ENCODE assay signal across 26 cellular contexts in genomic region chr21:37385179-37385765, GRCh38. TPM values are rescaled to one million over a fixed set of nuclear protein-coding genes. Genes with fewer than 3 reads are reported as not detected.
DNase-seq lines count a peak whose midpoint lies in the region; ATAC-seq and TF ChIP-seq lines count a peak whose summit lies in the region.
"Had no signal": no experiment of that assay in that cellular context is flagged by ENCODE, and none has a peak within 500 bp of the region (broad histone marks: within the 10 kb centered on the region; RNA-seq: fewer than 3 reads in every experiment).

No MANE protein-coding gene starts in this region.

- DNase-seq in natural killer cell (no peak), KG1 (lab: John Stamatoyannopoulos, UW) (no peak), HK-2 (ENCODE audit: unreplicated experiment) (no peak), OCI-M2 (lab: John Stamatoyannopoulos, UW; ENCODE audit: unreplicated experiment) (no peak)
- DNase-seq in natural killer cell treated with Interleukin-12 subunit alpha and Interleukin-12 subunit beta and Interleukin-15 and Interleukin-18, amount 100 ng/mL, for 72 hours (ENCODE audit: low spot score): no peak
- no peak for DNase-seq in naive thymus-derived CD4-positive, alpha-beta T cell
- DNase-seq: activated CD4-positive, alpha-beta T cell treated with anti-CD3 and anti-CD28 coated beads, Interleukin-2, amount 10 ng/mL, durations not matched to agents 24 days and 14 days; central memory CD4-positive, alpha-beta T cell; COR-L47; dermis blood vessel endothelial cell; DMS79; esophagus squamous epithelium; foreskin melanocyte; GDM1; hippocampal formation; left ventricle myocardium inferior; NCI-H1092 treated with DMSO at 0.1 percent for 48 hours; NCI-H1930; NCI-H524; PC-9 had no signal

- peaks cover 61 to 66% of the 10 kb centered on the region in 2 donors for H3K4me1 ChIP-seq in naive thymus-derived CD4-positive, alpha-beta T cell (ENCODE audit: control insufficient read depth in 2 of 2, insufficient read depth in 2 of 2, low read length in 2 of 2)

- no peaks in the 10 kb centered on the region for H3K36me3 ChIP-seq in naive thymus-derived CD4-positive, alpha-beta T cell (ENCODE audit: control insufficient read depth in 2 of 3, insufficient read depth in 3 of 3, low read length in 3 of 3)
- H3K36me3 ChIP-seq: esophagus squamous epithelium, left ventricle myocardium inferior, tibial nerve had no signal

- H3K27me3 Mint-ChIP-seq in natural killer cell (ENCODE audit: low read depth in 2 of 2): no peaks in the 10 kb centered on the region
- H3K27me3 Mint-ChIP-seq in natural killer cell treated with Interleukin-12 subunit alpha and Interleukin-12 subunit beta and Interleukin-15 and Interleukin-18, amount 100 ng/mL, for 72 hours: no peaks in the 10 kb centered on the region
- H3K27me3 Mint-ChIP-seq in activated T-helper 17 cell treated with anti-CD3 and anti-CD28 coated beads, Interleukin-2, amount 50 U/mL, for 72 hours: no peaks in the 10 kb centered on the region
- no peaks in the 10 kb centered on the region for H3K27me3 Mint-ChIP-seq in naive thymus-derived CD4-positive, alpha-beta T cell
- H3K27me3 Mint-ChIP-seq: activated CD4-positive, alpha-beta T cell treated with anti-CD3 and anti-CD28 coated beads, Interleukin-2, amount 10 ng/mL, durations not matched to agents 24 days and 14 days had no signal

- CTCF ChIA-PET in naive thymus-derived CD4-positive, alpha-beta T cell (lab: Charles Lee): interaction anchor here (1.3 kb wide), 1 partner anchor 14 kb away, joined by 3 read pairs; no protein-coding TSS in a partner anchor

- H3K27ac Mint-ChIP-seq in natural killer cell: peak overlapping the region; percentile 21 to 63
- no peak overlapping the region for H3K27ac Mint-ChIP-seq in natural killer cell treated with Interleukin-12 subunit alpha and Interleukin-12 subunit beta and Interleukin-15 and Interleukin-18, amount 100 ng/mL, for 72 hours
- H3K27ac Mint-ChIP-seq in activated T-helper 17 cell treated with anti-CD3 and anti-CD28 coated beads, Interleukin-2, amount 50 U/mL, for 72 hours: peak overlapping the region; percentile 34
- H3K27ac Mint-ChIP-seq in naive thymus-derived CD4-positive, alpha-beta T cell: peak overlapping the region in 4 of 9 donors; percentile 49 to 81 (median 76)
- H3K27ac Mint-ChIP-seq: activated T-helper 2 cell treated with anti-CD3 and anti-CD28 coated beads, Interferon-gamma antibody, Interleukin-2, Interleukin-4, amounts not matched to agents 10 μg/mL and 5 μg/mL and 100 μg/mL, durations not matched to agents 14 hours and 24 hours and 36 hours had no signal

- TF ChIP-seq CTCF in natural killer cell (IDR thresholded peaks at IDR 0.05): no peak

- H3K4me1 Mint-ChIP-seq in natural killer cell: peaks cover 80 to 81% of the 10 kb centered on the region in 2 donors
- H3K4me1 Mint-ChIP-seq in natural killer cell treated with Interleukin-12 subunit alpha and Interleukin-12 subunit beta and Interleukin-15 and Interleukin-18, amount 100 ng/mL, for 72 hours (ENCODE audit: low read depth in 2 of 2): peaks cover 67 to 78% of the 10 kb centered on the region in 2 donors
- H3K4me1 Mint-ChIP-seq in activated T-helper 17 cell treated with anti-CD3 and anti-CD28 coated beads, Interleukin-2, amount 50 U/mL, for 72 hours: peaks cover 71% of the 10 kb centered on the region
- H3K4me1 Mint-ChIP-seq in naive thymus-derived CD4-positive, alpha-beta T cell: peaks cover 68 to 97% (median 89%) of the 10 kb centered on the region in 7 donors

- H3K9me3 ChIP-seq in naive thymus-derived CD4-positive, alpha-beta T cell (ENCODE audit: control insufficient read depth in 2 of 3, low read length in 3 of 3): no peaks in the 10 kb centered on the region

- intact Hi-C loops in natural killer cell (cut with micrococcal nuclease): no loop called here
- intact Hi-C loops in naive thymus-derived CD4-positive, alpha-beta T cell (cut with micrococcal nuclease): loop anchor here in 1 of 2 donors (2.0 kb wide), 1 partner anchor 16 kb away; no protein-coding TSS in a partner anchor

- ATAC-seq in natural killer cell (peak in 1 of 3 donors; percentile 21), GM19467 (IDR thresholded peaks at IDR 0.05; ENCODE audit: unreplicated experiment) (no peak)
- no peak for ATAC-seq in natural killer cell treated with Interleukin-12 subunit alpha and Interleukin-12 subunit beta and Interleukin-15 and Interleukin-18, amount 100 ng/mL, for 72 hours
- peak; percentile 7 for ATAC-seq in activated T-helper 17 cell treated with anti-CD3 and anti-CD28 coated beads, Interleukin-2, amount 50 U/mL, for 72 hours (replicated peaks)
- peak; percentile 21 for ATAC-seq in naive thymus-derived CD4-positive, alpha-beta T cell
- ATAC-seq: Right ventricle myocardium inferior, SK-N-SH treated with all-trans-retinoic acid at 6 μM for 48 hours had no signal

- no peak overlapping the region for H3K4me3 ChIP-seq in naive thymus-derived CD4-positive, alpha-beta T cell (ENCODE audit: low read length)
- H3K4me3 ChIP-seq: esophagus squamous epithelium, left ventricle myocardium inferior, PC-9, tibial nerve had no signal

- no peaks in the 10 kb centered on the region for H3K36me3 Mint-ChIP-seq in natural killer cell
- no peaks in the 10 kb centered on the region for H3K36me3 Mint-ChIP-seq in natural killer cell treated with Interleukin-12 subunit alpha and Interleukin-12 subunit beta and Interleukin-15 and Interleukin-18, amount 100 ng/mL, for 72 hours
- H3K36me3 Mint-ChIP-seq in activated T-helper 17 cell treated with anti-CD3 and anti-CD28 coated beads, Interleukin-2, amount 50 U/mL, for 72 hours (ENCODE audit: low read depth): peaks cover 4% of the 10 kb centered on the region
- H3K36me3 Mint-ChIP-seq in naive thymus-derived CD4-positive, alpha-beta T cell: peaks cover 4 to 15% (median 12%) of the 10 kb centered on the region in 5 donors

- no peak overlapping the region for H3K27ac ChIP-seq in naive thymus-derived CD4-positive, alpha-beta T cell (ENCODE audit: low read depth, low read length)
- H3K27ac ChIP-seq: esophagus squamous epithelium, PC-9, tibial nerve had no signal

- H3K27me3 ChIP-seq in naive thymus-derived CD4-positive, alpha-beta T cell (ENCODE audit: control insufficient read depth in 2 of 2, insufficient read depth in 2 of 2, low read length in 2 of 2): no peaks in the 10 kb centered on the region
- H3K27me3 ChIP-seq: esophagus squamous epithelium, tibial nerve had no signal

- POLR2A ChIA-PET in naive thymus-derived CD4-positive, alpha-beta T cell (lab: Charles Lee): interaction anchor here (0.6 to 4.2 kb wide), 2 partner anchors 11 to 288 kb away, joined by 4 to 16 read pairs; no protein-coding TSS in a partner anchor

- H3K4me3 Mint-ChIP-seq in natural killer cell: peak overlapping the region; percentile 55
- H3K4me3 Mint-ChIP-seq in natural killer cell treated with Interleukin-12 subunit alpha and Interleukin-12 subunit beta and Interleukin-15 and Interleukin-18, amount 100 ng/mL, for 72 hours: no peak overlapping the region
- peak overlapping the region; percentile 24 for H3K4me3 Mint-ChIP-seq in activated T-helper 17 cell treated with anti-CD3 and anti-CD28 coated beads, Interleukin-2, amount 50 U/mL, for 72 hours
- peak overlapping the region in 8 of 10 donors; percentile 22 to 76 (median 56) for H3K4me3 Mint-ChIP-seq in naive thymus-derived CD4-positive, alpha-beta T cell
- H3K4me3 Mint-ChIP-seq: activated CD4-positive, alpha-beta T cell treated with anti-CD3 and anti-CD28 coated beads, Interleukin-2, amount 10 ng/mL, durations not matched to agents 24 days and 14 days had no signal

- no peaks in the 10 kb centered on the region for H3K9me3 Mint-ChIP-seq in natural killer cell
- H3K9me3 Mint-ChIP-seq in natural killer cell treated with Interleukin-12 subunit alpha and Interleukin-12 subunit beta and Interleukin-15 and Interleukin-18, amount 100 ng/mL, for 72 hours: no peaks in the 10 kb centered on the region
- no peaks in the 10 kb centered on the region for H3K9me3 Mint-ChIP-seq in activated T-helper 17 cell treated with anti-CD3 and anti-CD28 coated beads, Interleukin-2, amount 50 U/mL, for 72 hours
- peaks cover 0 to 12% (median 3%) of the 10 kb centered on the region in 11 donors for H3K9me3 Mint-ChIP-seq in naive thymus-derived CD4-positive, alpha-beta T cell
- H3K9me3 Mint-ChIP-seq: activated CD4-positive, alpha-beta T cell treated with anti-CD3 and anti-CD28 coated beads, Interleukin-2, amount 10 ng/mL, durations not matched to agents 24 days and 14 days had no signal

RNA-seq across cellular contexts. Expression of gene DYRK1A, which starts 18.7 kb away (rescaled TPM):
- total RNA-seq in natural killer cell: 100 to 1,000 TPM; 149 to 166 (median 153) TPM
- 10 to 100 TPM; 83.5 to 90.1 TPM for total RNA-seq in natural killer cell treated with Interleukin-12 subunit alpha and Interleukin-12 subunit beta and Interleukin-15 and Interleukin-18, amount 100 ng/mL, for 72 hours
- total RNA-seq in activated T-helper 17 cell treated with anti-CD3 and anti-CD28 coated beads, Interleukin-2, amount 50 U/mL, for 72 hours: 10 to 100 TPM; 55.6 to 59.9 TPM
- 100 to 1,000 TPM in 4 of 5 experiments, 10 to 100 TPM in 1; 86.0 to 142 (median 125) TPM for total RNA-seq in naive thymus-derived CD4-positive, alpha-beta T cell
- 1 to 10 TPM; 3.3 to 7.6 TPM for polyA plus RNA-seq in naive thymus-derived CD4-positive, alpha-beta T cell

Comparison
In these comparisons a context has a peak if more than half of its experiments do, and no peak if none do; other contexts are left out.
1. H3K27ac Mint-ChIP-seq: peak in natural killer cell (2 of 2) and activated T-helper 17 cell treated with anti-CD3 and anti-CD28 coated beads, Interleukin-2, amount 50 U/mL, for 72 hours (single experiment); none in natural killer cell treated with Interleukin-12 subunit alpha and Interleukin-12 subunit beta and Interleukin-15 and Interleukin-18, amount 100 ng/mL, for 72 hours (0 of 2).
2. ATAC-seq: peak in activated T-helper 17 cell treated with anti-CD3 and anti-CD28 coated beads, Interleukin-2, amount 50 U/mL, for 72 hours (single experiment) and naive thymus-derived CD4-positive, alpha-beta T cell (single experiment); none in natural killer cell treated with Interleukin-12 subunit alpha and Interleukin-12 subunit beta and Interleukin-15 and Interleukin-18, amount 100 ng/mL, for 72 hours (0 of 2) and GM19467 (single experiment).